Comparison of ENCODE assay signal across 8 cellular contexts in genomic region chr2:65436825-65437221, GRCh38. TPM values are rescaled to one million over a fixed set of nuclear protein-coding genes. Genes with fewer than 3 reads are reported as not detected.
DNase-seq lines count a peak whose midpoint lies in the region; ATAC-seq and TF ChIP-seq lines count a peak whose summit lies in the region.

No MANE protein-coding gene starts in this region.

- TF ChIP-seq CTCF in Caco-2 (IDR thresholded peaks at IDR 0.05; ENCODE audit: insufficient read depth in 1 of 2, low read depth in 1 of 2, low read length in 1 of 2, severe bottlenecking in 1 of 2, unreplicated experiment in 1 of 2) (no peak), fibroblast of mammary gland (conservative IDR thresholded peaks at IDR 0.05; ENCODE audit: control insufficient read depth, insufficient read depth, low read depth, low read length) (no peak)

- peak overlapping the region; percentile 82 for H3K4me3 Mint-ChIP-seq in Caco-2 (ENCODE audit: unreplicated experiment)

- peak overlapping the region; percentile 93 for H3K27ac Mint-ChIP-seq in Caco-2 (ENCODE audit: unreplicated experiment)

- no peaks in the 10 kb centered on the region for H3K36me3 ChIP-seq in Caco-2 (ENCODE audit: control insufficient read depth, insufficient read depth, low read length)

- H3K27me3 Mint-ChIP-seq in Caco-2 (ENCODE audit: insufficient read depth, unreplicated experiment): no peaks in the 10 kb centered on the region

- intact Hi-C loops in Caco-2 (cut with micrococcal nuclease; ENCODE audit: unreplicated experiment): loop anchor here (1.0 to 10.0 kb wide), 5 partner anchors 14 to 172 kb away; no protein-coding TSS in a partner anchor
- intact Hi-C loops in sciatic nerve (cut with DNase I): loop anchor here (10.0 kb wide), 1 partner anchor 142 kb away; no protein-coding TSS in a partner anchor

- ATAC-seq in GM19438 (IDR thresholded peaks at IDR 0.05; ENCODE audit: low read depth, unreplicated experiment) (peak; percentile 55), HG03442 (IDR thresholded peaks at IDR 0.05; ENCODE audit: unreplicated experiment) (peak; percentile 59), sciatic nerve (peak; percentile 1)

- peaks cover 6% of the 10 kb centered on the region; the same call in 1 of the 2 replicates for H3K4me1 ChIP-seq in Caco-2

- H3K27me3 ChIP-seq in Caco-2 (replicated peaks; ENCODE audit: control insufficient read depth, insufficient read depth, low read length): no peaks in the 10 kb centered on the region

- peaks cover 7% of the 10 kb centered on the region for H3K4me1 Mint-ChIP-seq in Caco-2 (ENCODE audit: low read depth, unreplicated experiment)

- CTCF ChIA-PET in Caco-2 (lab: Charles Lee): interaction anchor here (0.6 to 2.0 kb wide), 4 partner anchors 139 to 172 kb away, joined by 3 to 8 read pairs (median 4); no protein-coding TSS in a partner anchor

- H3K9me3 ChIP-seq in Caco-2: no peaks in the 10 kb centered on the region

- TSS peak; percentile 83 for BruUV-seq in Caco-2 (replicated peaks; lab: Mats Ljungman, UMichigan)

- H3K9me3 Mint-ChIP-seq in Caco-2 (ENCODE audit: unreplicated experiment): no peaks in the 10 kb centered on the region

- H3K4me3 ChIP-seq in Caco-2 (ENCODE audit: low read depth, low read length) (peak overlapping the region; percentile 85), fibroblast of mammary gland (ENCODE audit: control insufficient read depth, low read depth, low read length) (peak overlapping the region; percentile 69)

- H3K36me3 Mint-ChIP-seq in Caco-2 (ENCODE audit: insufficient read depth, unreplicated experiment): peaks cover 13% of the 10 kb centered on the region

- DNase-seq in Caco-2 (no peak), fibroblast of mammary gland (ENCODE audit: low read depth) (no peak), sciatic nerve (ENCODE audit: low spot score) (no peak), cerebellar nuclear complex (lab: John Stamatoyannopoulos, UW) (no peak)
- peak; percentile 33 for DNase-seq in activated CD4-positive, CD25-positive, alpha-beta regulatory T cell treated with anti-CD3 and anti-CD28 coated beads, Interleukin-2, amount 50 U/mL, for 72 hours
- DNase-seq in effector CD8-positive, alpha-beta T cell (lab: John Stamatoyannopoulos, UW): no peak

- POLR2A ChIA-PET in Caco-2 (lab: Charles Lee): interaction anchor here (0.6 to 1.1 kb wide), 3 partner anchors 16 to 209 kb away, joined by 3 to 4 read pairs (median 4); partner anchors contain the start of gene ACTR2

RNA-seq across cellular contexts. Expression of gene SPRED2, which starts 4.4 kb away (rescaled TPM):
- total RNA-seq in Caco-2 (2022) (49.9 and 55.3 TPM in 2 replicates), sciatic nerve (64.7 TPM)

Comparison
In these comparisons a context has a peak if more than half of its experiments do, and no peak if none do; other contexts are left out.
1. ATAC-seq: peak in every context shown above with its lines; median percentile 59 in HG03442; 55 in GM19438; 1 in sciatic nerve.